In genomic region chr14:94331462-94331861, GRCh38 we compare ENCODE assay signal across 2 cellular contexts.
TF ChIP-seq lines count a peak whose summit lies in the region.

No MANE protein-coding gene starts in this region.

TF ChIP-seq in liver, 16 proteins besides CTCF, POLR2A, EP300 and RAD21:
- TF ChIP-seq NR2F2 (IDR thresholded peaks at IDR 0.05) (no peak), EGR1 (IDR thresholded peaks at IDR 0.05; ENCODE audit: low read depth in 2 of 2) (no peak), GABPA (IDR thresholded peaks at IDR 0.05 in 1 of 2, conservative IDR thresholded peaks at IDR 0.05 in 1 of 2) (no peak), ZBTB33 (IDR thresholded peaks at IDR 0.05) (no peak), FOXA2 (IDR thresholded peaks at IDR 0.05) (no peak), FOXA1 (IDR thresholded peaks at IDR 0.05) (no peak), HNF4A (conservative IDR thresholded peaks at IDR 0.05) (no peak), REST (IDR thresholded peaks at IDR 0.05) (no peak), SP1 (IDR thresholded peaks at IDR 0.05) (no peak), YY1 (IDR thresholded peaks at IDR 0.05) (no peak), MAX (IDR thresholded peaks at IDR 0.05) (no peak), JUND (IDR thresholded peaks at IDR 0.05) (no peak), TAF1 (conservative IDR thresholded peaks at IDR 0.05) (no peak), HNF4G (IDR thresholded peaks at IDR 0.05) (no peak)
- TF ChIP-seq, protein P1, sequence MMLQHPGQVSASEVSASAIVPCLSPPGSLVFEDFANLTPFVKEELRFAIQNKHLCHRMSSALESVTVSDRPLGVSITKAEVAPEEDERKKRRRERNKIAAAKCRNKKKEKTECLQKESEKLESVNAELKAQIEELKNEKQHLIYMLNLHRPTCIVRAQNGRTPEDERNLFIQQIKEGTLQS (IDR thresholded peaks at IDR 0.05): no peak

TF ChIP-seq in HepG2, 621 proteins besides CTCF, POLR2A, EP300 and RAD21:
- TF ChIP-seq JUNB (CRISPR knock-in tag; IDR thresholded peaks at IDR 0.05; ENCODE audit: borderline replicate concordance) (no peak), ZNF34 (CRISPR knock-in tag; IDR thresholded peaks at IDR 0.05; ENCODE audit: borderline replicate concordance) (no peak), ZNF569 (CRISPR knock-in tag; IDR thresholded peaks at IDR 0.05; ENCODE audit: borderline replicate concordance) (no peak), GATA4 (IDR thresholded peaks at IDR 0.05; ENCODE audit: borderline replicate concordance, low read depth) (no peak), ZNF550 (CRISPR knock-in tag; IDR thresholded peaks at IDR 0.05; ENCODE audit: borderline replicate concordance) (no peak), SIX1 (CRISPR knock-in tag; IDR thresholded peaks at IDR 0.05; ENCODE audit: borderline replicate concordance) (no peak), GABPB1 (CRISPR knock-in tag; IDR thresholded peaks at IDR 0.05) (no peak), WIZ (CRISPR knock-in tag; IDR thresholded peaks at IDR 0.05) (no peak), ZKSCAN8 (CRISPR knock-in tag; IDR thresholded peaks at IDR 0.05; ENCODE audit: borderline replicate concordance) (no peak), RARG (CRISPR knock-in tag; IDR thresholded peaks at IDR 0.05; ENCODE audit: low read depth) (no peak), ZNF570 (CRISPR knock-in tag; IDR thresholded peaks at IDR 0.05; ENCODE audit: borderline replicate concordance) (no peak), ZFP91 (CRISPR knock-in tag; IDR thresholded peaks at IDR 0.05; ENCODE audit: borderline replicate concordance) (no peak), MBNL3 (CRISPR knock-in tag; conservative IDR thresholded peaks at IDR 0.05) (no peak), TBL1XR1 (IDR thresholded peaks at IDR 0.05; ENCODE audit: borderline replicate concordance, low read length, partially characterized antibody) (no peak)
